Comparison of ENCODE assay signal across 27 cellular contexts in genomic region chr10:12927896-12928295, GRCh38.
"Had no signal": no experiment of that assay in that cellular context is flagged by ENCODE, and none has a peak within 500 bp of the region (broad histone marks: within the 10 kb centered on the region; RNA-seq: fewer than 3 reads in every experiment).

No MANE protein-coding gene starts in this region.

- ATAC-seq: activated T-cell treated with anti-CD3 and anti-CD28 coated beads, Interleukin-2, amount 50 U/mL, for 72 hours; activated T-helper 17 cell treated with anti-CD3 and anti-CD28 coated beads, Interleukin-2, amount 50 U/mL, for 72 hours had no signal

- DNase-seq: activated CD4-positive, alpha-beta T cell treated with anti-CD3 and anti-CD28 coated beads, Interleukin-2, amount 10 ng/mL, durations not matched to agents 24 days and 14 days; activated CD4-positive, alpha-beta T cell treated with anti-CD3 and anti-CD28 coated beads, Interleukin-2, amount 50 U/mL, for 48 hours; activated CD8-positive, alpha-beta memory T cell treated with anti-CD3 and anti-CD28 coated beads for 24 hours; activated effector memory CD4-positive, alpha-beta T cell treated with anti-CD3 and anti-CD28 coated beads, Interleukin-2, amount 50 U/mL, for 16 hours; activated naive CD4-positive, alpha-beta T cell; activated naive CD8-positive, alpha-beta T cell treated with anti-CD3 and anti-CD28 coated beads, Interleukin-2, amount 10 ng/mL, durations not matched to agents 7 days and 5 days; activated T-cell treated with anti-CD3 and anti-CD28 coated beads, Interleukin-2, amount 50 U/mL, for 1 hour; activated T-cell treated with anti-CD3 and anti-CD28 coated beads, Interleukin-2, amount 50 U/mL, for 72 hours; adrenal gland; anterior cingulate cortex; NCI-H1105; NCI-H1417 treated with DMSO at 0.1 percent for 48 hours; NCI-H187 treated with DMSO at 0.1 percent for 48 hours; NCI-H2081; NCI-H345; NCI-H524 treated with DMSO at 0.1 percent for 48 hours; NCI-H748 treated with DMSO at 0.1 percent for 48 hours; NK-92 treated with Interleukin-12 subunit alpha and Interleukin-12 subunit beta, amount 100 ng/mL, for 24 hours; PC-9; SHP77; SJCRH30; T1000 had no signal

- H3K9me3 ChIP-seq: adrenal gland had no signal

- FAIRE-seq: RCC 7860, TTC549 had no signal

- H3K4me3 ChIP-seq: adrenal gland, cardiac muscle cell, PC-9, SJCRH30, SK-N-MC had no signal

- H3K36me3 ChIP-seq: adrenal gland, cardiac muscle cell had no signal

- H3K27me3 ChIP-seq: adrenal gland, cardiac muscle cell, SJCRH30 had no signal

- H3K4me1 ChIP-seq: adrenal gland, SJCRH30 had no signal

- H3K27ac ChIP-seq: adrenal gland, cardiac muscle cell, PC-9, SJCRH30, SK-N-MC had no signal
